Comparison of ENCODE assay signal across 8 cellular contexts in genomic region chr6:21885532-21886089, GRCh38.
A peak's percentile ranks its signal among the peaks of the same experiment; 100 is the strongest.
DNase-seq lines count a peak whose midpoint lies in the region; ATAC-seq and TF ChIP-seq lines count a peak whose summit lies in the region.

No MANE protein-coding gene starts in this region.

- H3K23ac ChIP-seq in trophoblast cell (ENCODE audit: low read length) = no peak overlapping the region

- peak overlapping the region; percentile 26 for H4K8ac ChIP-seq in trophoblast cell (ENCODE audit: low read depth, low read length)

- H3K27ac ChIP-seq in C4-2B (peak overlapping the region; percentile 73), RWPE2 (ENCODE audit: poor library complexity, severe bottlenecking) (peak overlapping the region; percentile 93), trophoblast cell (ENCODE audit: low read depth, low read length) (peak overlapping the region; percentile 99)

- H2BK5ac ChIP-seq in trophoblast cell (ENCODE audit: low read depth, low read length, poor library complexity) = peak overlapping the region; percentile 92

- no peak overlapping the region for H2AFZ ChIP-seq in trophoblast cell (ENCODE audit: insufficient read depth, low read length, poor library complexity)

- peak overlapping the region; percentile 82 for H4K91ac ChIP-seq in trophoblast cell (ENCODE audit: low read depth, low read length)

- H3K79me1 ChIP-seq in trophoblast cell (ENCODE audit: low read length) = peaks cover 34% of the 10 kb centered on the region

- no peaks in the 10 kb centered on the region for H3K9me3 ChIP-seq in RWPE2 (ENCODE audit: severe bottlenecking)
- H3K9me3 ChIP-seq in trophoblast cell (ENCODE audit: insufficient read depth, low read depth, low read length) = no peaks in the 10 kb centered on the region

- DNase-seq in RWPE2 (ENCODE audit: low spot score) = peak; percentile 84
- peak; percentile 65 to 88 for DNase-seq in foreskin fibroblast
- peak; percentile 25 to 51 for DNase-seq in trophoblast cell
- no peak for DNase-seq in OCI-M1 (lab: John Stamatoyannopoulos, UW)
- DNase-seq in activated naive CD8-positive, alpha-beta T cell treated with anti-CD3 and anti-CD28 coated beads, Interleukin-2, amount 50 U/mL, for 24 hours = no peak

- no peaks in the 10 kb centered on the region for H3K79me2 ChIP-seq in trophoblast cell (ENCODE audit: control insufficient read depth, insufficient read depth, low read length, poor library complexity)

- H4K12ac ChIP-seq in trophoblast cell (ENCODE audit: low read depth, low read length) = no peak overlapping the region

- H2AK5ac ChIP-seq in trophoblast cell (ENCODE audit: low read length) = no peak overlapping the region

- H3K27me3 ChIP-seq in RWPE2 (ENCODE audit: insufficient read depth, poor library complexity, severe bottlenecking) (no peaks in the 10 kb centered on the region), trophoblast cell (ENCODE audit: insufficient read depth, low read length) (no peaks in the 10 kb centered on the region)

- H2BK12ac ChIP-seq in trophoblast cell (ENCODE audit: low read length) = no peak overlapping the region

- H3K4me1 ChIP-seq in RWPE2 (ENCODE audit: insufficient read depth, poor library complexity, severe bottlenecking) (peaks cover 20% of the 10 kb centered on the region), trophoblast cell (ENCODE audit: control insufficient read depth in 1 of 2, insufficient read depth in 2 of 2, low read length in 2 of 2) (peaks cover 7 to 15% of the 10 kb centered on the region in 2 experiments)

- peaks cover 5% of the 10 kb centered on the region for H3K9me3 Mint-ChIP-seq in activated naive CD8-positive, alpha-beta T cell treated with anti-CD3 and anti-CD28 coated beads, Interleukin-2, amount 50 U/mL, for 24 hours

- peak overlapping the region; percentile 89 for H2BK120ac ChIP-seq in trophoblast cell (ENCODE audit: insufficient read depth, low read length, poor library complexity)

- peak overlapping the region; percentile 60 for H3K14ac ChIP-seq in trophoblast cell (ENCODE audit: low read length)

- H3K4me1 Mint-ChIP-seq in activated naive CD8-positive, alpha-beta T cell treated with anti-CD3 and anti-CD28 coated beads, Interleukin-2, amount 50 U/mL, for 24 hours = no peaks in the 10 kb centered on the region

- H3K9ac ChIP-seq in trophoblast cell (ENCODE audit: low read length) = no peak overlapping the region

- no peaks in the 10 kb centered on the region for H3K36me3 Mint-ChIP-seq in activated naive CD8-positive, alpha-beta T cell treated with anti-CD3 and anti-CD28 coated beads, Interleukin-2, amount 50 U/mL, for 24 hours (ENCODE audit: low read depth)

- no peak overlapping the region for H3K4me3 Mint-ChIP-seq in activated naive CD8-positive, alpha-beta T cell treated with anti-CD3 and anti-CD28 coated beads, Interleukin-2, amount 50 U/mL, for 24 hours

- no peak overlapping the region for H3K27ac Mint-ChIP-seq in activated naive CD8-positive, alpha-beta T cell treated with anti-CD3 and anti-CD28 coated beads, Interleukin-2, amount 50 U/mL, for 24 hours

- H3K36me3 ChIP-seq in RWPE2 (ENCODE audit: low read depth) (no peaks in the 10 kb centered on the region), trophoblast cell (ENCODE audit: control insufficient read depth in 1 of 2, insufficient read depth in 2 of 2, low read length in 2 of 2) (peaks cover 0 to 5% of the 10 kb centered on the region in 2 experiments)

- H3K4me3 ChIP-seq in RWPE2 (ENCODE audit: severe bottlenecking) (no peak overlapping the region), foreskin fibroblast (ENCODE audit: low read depth in 1 of 2, low read length in 2 of 2) (peak overlapping the region in 1 of 2 donors; percentile 2), trophoblast cell (ENCODE audit: low read depth, low read length) (no peak overlapping the region)

- no peaks in the 10 kb centered on the region for H3K27me3 Mint-ChIP-seq in activated naive CD8-positive, alpha-beta T cell treated with anti-CD3 and anti-CD28 coated beads, Interleukin-2, amount 50 U/mL, for 24 hours

- WGBS in trophoblast cell (ENCODE audit: extremely low coverage, insufficient coverage, insufficient read length) = no CpG with 5 or more reads among the region's 7 CpGs

- ATAC-seq in RWPE2 (ENCODE audit: low read depth) = peak; percentile 97
- no peak for ATAC-seq in GM21737 (IDR thresholded peaks at IDR 0.05; ENCODE audit: unreplicated experiment)
- ATAC-seq in GM21447 (IDR thresholded peaks at IDR 0.05; ENCODE audit: unreplicated experiment) = no peak
- no peak for ATAC-seq in activated naive CD8-positive, alpha-beta T cell treated with anti-CD3 and anti-CD28 coated beads, Interleukin-2, amount 50 U/mL, for 24 hours

- no peak overlapping the region for H3K4ac ChIP-seq in trophoblast cell (ENCODE audit: low read depth, low read length)

- H3K18ac ChIP-seq in trophoblast cell (ENCODE audit: low read length) = no peak overlapping the region

- TF ChIP-seq CTCF in C4-2B (conservative IDR thresholded peaks at IDR 0.05) (no peak), RWPE2 (IDR thresholded peaks at IDR 0.05; ENCODE audit: poor library complexity, severe bottlenecking) (no peak), foreskin fibroblast (IDR thresholded peaks at IDR 0.05; ENCODE audit: low read depth, low read length) (no peak)

- peak overlapping the region; percentile 21 for H3K4me2 ChIP-seq in trophoblast cell (ENCODE audit: low read length)

Comparison
In these comparisons a context has a peak if more than half of its experiments do, and no peak if none do; other contexts are left out.
1. DNase-seq: peak in RWPE2 (single experiment), foreskin fibroblast (2 of 2) and trophoblast cell (2 of 2); none in OCI-M1 (single experiment) and activated naive CD8-positive, alpha-beta T cell treated with anti-CD3 and anti-CD28 coated beads, Interleukin-2, amount 50 U/mL, for 24 hours (single experiment).
2. Peak in every context shown above with its lines, with median percentiles within 50 percentile points of each other: H3K27ac ChIP-seq.